9 cellular contexts compared by ENCODE assay signal in the genomic region with DNA sequence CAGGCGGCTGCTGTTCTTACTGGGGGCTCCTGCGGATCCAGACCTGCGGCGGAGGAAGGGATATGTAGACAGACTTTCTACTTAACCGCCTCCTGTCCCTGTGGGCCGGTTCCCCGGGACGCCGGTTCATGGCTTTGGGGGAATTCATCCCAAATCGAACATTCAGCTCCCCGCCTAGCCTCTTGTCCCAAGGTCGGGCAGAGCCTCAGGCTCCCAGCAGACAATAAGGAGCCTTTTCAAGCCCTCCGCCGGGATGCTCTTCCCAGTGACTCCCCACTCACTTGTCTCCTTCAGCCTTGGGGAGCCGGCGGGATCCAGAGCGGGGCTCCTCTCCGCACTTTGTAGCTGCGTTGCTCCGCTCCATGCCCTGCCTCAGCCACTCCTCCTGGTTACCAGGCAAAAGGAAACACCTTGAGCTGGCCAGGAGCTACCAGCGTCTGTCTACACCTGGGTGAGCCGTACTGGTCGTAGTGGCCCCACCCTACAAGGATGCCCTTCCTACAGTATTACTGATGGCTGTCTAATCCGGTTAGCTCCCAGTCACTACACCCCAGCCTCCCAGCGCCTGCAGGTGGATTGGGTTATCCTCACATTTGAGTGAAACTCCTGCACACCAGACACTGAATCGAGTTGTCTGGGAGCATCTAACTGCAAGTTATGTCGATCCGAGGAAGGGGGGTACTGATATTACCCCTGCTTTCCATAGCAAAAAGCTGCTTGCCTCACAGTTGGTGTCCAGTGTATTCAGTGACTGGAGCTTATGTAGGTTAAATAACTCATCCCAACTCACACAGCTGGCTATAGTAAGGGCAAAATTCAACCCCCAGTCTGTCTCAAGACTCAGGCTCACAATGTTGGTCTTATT. TPM values are rescaled to one million over a fixed set of nuclear protein-coding genes. Genes with fewer than 3 reads are reported as not detected.
A peak's percentile ranks its signal among the peaks of the same experiment; 100 is the strongest.
DNase-seq lines count a peak whose midpoint lies in the region; ATAC-seq and TF ChIP-seq lines count a peak whose summit lies in the region.
"Had no signal": no experiment of that assay in that cellular context is flagged by ENCODE, and none has a peak within 500 bp of the region (broad histone marks: within the 10 kb centered on the region; RNA-seq: fewer than 3 reads in every experiment).

A gene with protein sequence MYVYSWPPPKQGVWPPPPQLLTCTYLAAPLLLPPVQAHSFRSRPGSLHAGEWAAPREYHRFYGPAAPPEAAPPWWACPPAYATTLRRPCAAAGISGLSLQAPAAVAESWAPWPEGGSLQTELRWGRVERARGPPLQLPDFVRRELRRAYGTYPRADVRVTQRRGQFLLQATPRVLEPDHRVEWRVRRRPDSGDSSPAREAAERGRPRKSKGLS (minus strand): TSS at position 439 of the 865 bp plus-strand sequence. CDS start 450 bp downstream, outside the sequence.

- TF ChIP-seq CTCF in cardiac fibroblast (IDR thresholded peaks at IDR 0.05; ENCODE audit: low read depth, low read length): no peak
- TF ChIP-seq CTCF in mucosa of descending colon (IDR thresholded peaks at IDR 0.05): no peak

- H3K36me3 ChIP-seq in MG63 (peaks cover 2% of the 10 kb centered on the region; the same call in 1 of the 2 replicates), mucosa of descending colon (ENCODE audit: low read depth) (no peaks in the 10 kb centered on the region)

- H3K4me3 ChIP-seq in MG63: peak within 1 kb of the TSS; percentile 71
- peak within 1 kb of the TSS; percentile 67 to 69 for H3K4me3 ChIP-seq in cardiac fibroblast (replicated peaks in 1 of 2; ENCODE audit: low read depth in 2 of 2, low read length in 2 of 2)
- peak within 1 kb of the TSS; percentile 44 for H3K4me3 ChIP-seq in mucosa of descending colon

- no peaks in the 10 kb centered on the region for H3K27me3 ChIP-seq in MG63

- ATAC-seq in mucosa of descending colon: peak; percentile 62
- no peak for ATAC-seq in HG02970 (IDR thresholded peaks at IDR 0.05; ENCODE audit: low FRiP score, unreplicated experiment)

- DNase-seq in COLO668 (lab: John Stamatoyannopoulos, UW; ENCODE audit: unreplicated experiment): peak; percentile 27
- DNase-seq in MG63: no peak
- no peak for DNase-seq in cardiac fibroblast (ENCODE audit: low read depth in 2 of 2)
- peak; percentile 70 to 77 (median 73) for DNase-seq in mucosa of descending colon
- no peak for DNase-seq in NAMALWA (ENCODE audit: low spot score)
- no peak for DNase-seq in NCI-H1694 treated with DMSO at 0.1 percent for 48 hours (lab: John Stamatoyannopoulos, UW)
- DNase-seq in cortex of kidney (lab: John Stamatoyannopoulos, UW): no peak

- H3K4me1 ChIP-seq in mucosa of descending colon (ENCODE audit: low read depth): peaks cover 8% of the 10 kb centered on the region

- H3K9me3 ChIP-seq in MG63: no peaks in the 10 kb centered on the region
- no peaks in the 10 kb centered on the region for H3K9me3 ChIP-seq in mucosa of descending colon

- intact Hi-C loops in mucosa of descending colon (cut with DNase I, micrococcal nuclease): no loop called here

RNA-seq across cellular contexts. Expression of the gene that starts here (rescaled TPM):
- not detected in 2 replicates for total RNA-seq in MG63 (2014; rRNA removed; shearing (Covaris generic); ENCODE audit: low replicate concordance)
- 1 to 10 TPM in 2 of 3 donors, under 1 TPM in 1; 0.41 to 2.3 (median 2.0) TPM for total RNA-seq in mucosa of descending colon
- total RNA-seq: M059J had no signal

Comparison
In these comparisons a context has a peak if more than half of its experiments do, and no peak if none do; other contexts are left out.
1. DNase-seq: peak in COLO668 (single experiment) and mucosa of descending colon (3 of 3); none in MG63 (single experiment), cardiac fibroblast (0 of 2), NAMALWA (single experiment), NCI-H1694 treated with DMSO at 0.1 percent for 48 hours (single experiment) and cortex of kidney (single experiment).
2. Peak in every context shown above with its lines, with median percentiles within 50 percentile points of each other: H3K4me3 ChIP-seq.